ENCODE assay signal across 2 cellular contexts in genomic region chr7:56062382-56062781, GRCh38.
A peak's percentile ranks its signal among the peaks of the same experiment; 100 is the strongest.
TF ChIP-seq lines count a peak whose summit lies in the region.

No MANE protein-coding gene starts in this region.

TF ChIP-seq in HEK293, 187 proteins besides CTCF, POLR2A, EP300 and RAD21:
- TF ChIP-seq PRDM10 (tag by site-specific recombination; IDR thresholded peaks at IDR 0.05) (0 out of 2 replicates have a peak, but pooled peaks have one; percentile 23), EGR2 (tag by site-specific recombination; IDR thresholded peaks at IDR 0.05; ENCODE audit: low read depth) (no peak), ZEB2 (tag by site-specific recombination; IDR thresholded peaks at IDR 0.05) (peak; percentile 14; the same call in 1 of the 2 replicates), ZFP41 (tag by site-specific recombination; IDR thresholded peaks at IDR 0.05; ENCODE audit: borderline replicate concordance) (no peak), ZNF394 (tag by site-specific recombination; IDR thresholded peaks at IDR 0.05; ENCODE audit: borderline replicate concordance) (peak; percentile 33; the same call in 1 of the 2 replicates), ZNF600 (tag by site-specific recombination; IDR thresholded peaks at IDR 0.05) (0 out of 2 replicates have a peak, but pooled peaks have one; percentile 9)

TF ChIP-seq in WTC11, 78 proteins besides CTCF, POLR2A, EP300 and RAD21 (continued from another document):
- TF ChIP-seq E2F4 (CRISPR knock-in tag; IDR thresholded peaks at IDR 0.05; ENCODE audit: borderline replicate concordance, low read depth) (no peak), MXD4 (CRISPR knock-in tag; IDR thresholded peaks at IDR 0.05; ENCODE audit: borderline replicate concordance) (no peak), FOXJ3 (CRISPR knock-in tag; IDR thresholded peaks at IDR 0.05; ENCODE audit: borderline replicate concordance) (no peak), ZBTB43 (CRISPR knock-in tag; IDR thresholded peaks at IDR 0.05) (no peak), TCF7 (CRISPR knock-in tag; IDR thresholded peaks at IDR 0.05; ENCODE audit: low read depth) (no peak), STAT6 (CRISPR knock-in tag; conservative IDR thresholded peaks at IDR 0.05; ENCODE audit: low read depth) (no peak), CBFB (CRISPR knock-in tag; IDR thresholded peaks at IDR 0.05; ENCODE audit: low read depth) (no peak), ZNF416 (CRISPR knock-in tag; IDR thresholded peaks at IDR 0.05) (no peak)
- TF ChIP-seq, protein P1, sequence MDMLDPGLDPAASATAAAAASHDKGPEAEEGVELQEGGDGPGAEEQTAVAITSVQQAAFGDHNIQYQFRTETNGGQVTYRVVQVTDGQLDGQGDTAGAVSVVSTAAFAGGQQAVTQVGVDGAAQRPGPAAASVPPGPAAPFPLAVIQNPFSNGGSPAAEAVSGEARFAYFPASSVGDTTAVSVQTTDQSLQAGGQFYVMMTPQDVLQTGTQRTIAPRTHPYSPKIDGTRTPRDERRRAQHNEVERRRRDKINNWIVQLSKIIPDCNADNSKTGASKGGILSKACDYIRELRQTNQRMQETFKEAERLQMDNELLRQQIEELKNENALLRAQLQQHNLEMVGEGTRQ (CRISPR knock-in tag; IDR thresholded peaks at IDR 0.05): no peak
